Comparison of ENCODE assay signal across 15 cellular contexts in genomic region chr1:66535149-66535548, GRCh38. TPM values are rescaled to one million over a fixed set of nuclear protein-coding genes. Genes with fewer than 3 reads are reported as not detected.
DNase-seq lines count a peak whose midpoint lies in the region; ATAC-seq, FAIRE-seq and TF ChIP-seq lines count a peak whose summit lies in the region.
"Had no signal": no experiment of that assay in that cellular context is flagged by ENCODE, and none has a peak within 500 bp of the region (broad histone marks: within the 10 kb centered on the region; RNA-seq: fewer than 3 reads in every experiment).

No MANE protein-coding gene starts in this region.

- peak overlapping the region; percentile 80 for H3K4me2 ChIP-seq in IMR-90 (ENCODE audit: low read depth, low read length)

- H3K4me3 ChIP-seq in IMR-90 (ENCODE audit: insufficient read depth, low read depth, low read length) (peak overlapping the region; percentile 80), skeletal muscle tissue (ENCODE audit: low read length in 3 of 3) (peak overlapping the region in 2 of 3 donors; percentile 1 to 23)

- H2AK5ac ChIP-seq in IMR-90 (ENCODE audit: low read depth, low read length): peak overlapping the region; percentile 48; the same call in 1 of the 2 replicates

- ATAC-seq in IMR-90 (ENCODE audit: low read depth): no peak
- ATAC-seq: effector memory CD8-positive, alpha-beta T cell had no signal

- dilution Hi-C loops in IMR-90 (cut with HindIII; ENCODE audit: low sequenced_read_pairs, unreplicated experiment): no loop called here

- POLR2A ChIA-PET in IMR-90 (lab: Charles Lee; ENCODE audit: unreplicated experiment): interaction anchor here (1.6 kb wide), 1 partner anchor 31 kb away, joined by 3 read pairs; no protein-coding TSS in a partner anchor

- peaks cover 19% of the 10 kb centered on the region for H3K27me3 Mint-ChIP-seq in Calu3 (ENCODE audit: unreplicated experiment)

- TF ChIP-seq RAD21 in IMR-90 (IDR thresholded peaks at IDR 0.05; ENCODE audit: low read length): no peak

- no peak for TF ChIP-seq POLR2A in IMR-90 (IDR thresholded peaks at IDR 0.05; ENCODE audit: low read depth, low read length)
- no peak for TF ChIP-seq POLR2A in GM12892 (IDR thresholded peaks at IDR 0.05; ENCODE audit: low read depth, low read length)

- H3K9me1 ChIP-seq in IMR-90 (ENCODE audit: insufficient read depth, low read length): peaks cover 6% of the 10 kb centered on the region

- peaks cover 14% of the 10 kb centered on the region for H3K36me3 ChIP-seq in IMR-90 (ENCODE audit: control insufficient read depth, insufficient read depth, low read length)
- no peaks in the 10 kb centered on the region for H3K36me3 ChIP-seq in skeletal muscle tissue (ENCODE audit: control insufficient read depth in 3 of 3, insufficient read depth in 3 of 3, low read length in 3 of 3)

- peak overlapping the region; percentile 95 for H2BK5ac ChIP-seq in IMR-90 (ENCODE audit: low read depth, low read length, poor library complexity, severe bottlenecking)

- H2AK9ac ChIP-seq in IMR-90 (replicated peaks; ENCODE audit: low read depth, low read length, poor library complexity): no peak overlapping the region

- H3K27me3 ChIP-seq in IMR-90 (ENCODE audit: control insufficient read depth, insufficient read depth, low read length) (no peaks in the 10 kb centered on the region), layer of hippocampus (ENCODE audit: control insufficient read depth, insufficient read depth, low read length) (no peaks in the 10 kb centered on the region), skeletal muscle tissue (ENCODE audit: control insufficient read depth in 3 of 3, insufficient read depth in 3 of 3, low read length in 3 of 3) (peaks cover 6 to 13% (median 11%) of the 10 kb centered on the region in 3 donors)

- H4K5ac ChIP-seq in IMR-90 (ENCODE audit: low read depth, low read length): peak overlapping the region; percentile 81

- peak overlapping the region; percentile 74; the same call in 1 of the 2 replicates for H2BK20ac ChIP-seq in IMR-90 (ENCODE audit: low read depth, low read length)

- BruUV-seq in IMR-90 (replicated peaks; lab: Mats Ljungman, UMichigan): no TSS peak
- BruUV-seq in Calu3 (replicated peaks; lab: Mats Ljungman, UMichigan): no TSS peak

- peak overlapping the region; percentile 84 for H2BK120ac ChIP-seq in IMR-90 (ENCODE audit: low read depth, low read length)

- no peak overlapping the region for H3K27ac Mint-ChIP-seq in Calu3 (ENCODE audit: unreplicated experiment)
- H3K27ac Mint-ChIP-seq: effector memory CD8-positive, alpha-beta T cell had no signal

- no peaks in the 10 kb centered on the region for H3K9me3 Mint-ChIP-seq in Calu3 (ENCODE audit: low read depth, unreplicated experiment)
- H3K9me3 Mint-ChIP-seq: effector memory CD8-positive, alpha-beta T cell had no signal

- FAIRE-seq in frontal cortex (lab: Jason Lieb, UNC) (no peak), GM12892 (lab: Jason Lieb, UNC) (no peak)
- FAIRE-seq: H1 had no signal

- H3K9ac ChIP-seq in IMR-90 (ENCODE audit: low read depth, low read length) (peak overlapping the region; percentile 87), skeletal muscle tissue (ENCODE audit: low read depth in 1 of 3, low read length in 3 of 3) (peak overlapping the region in 1 of 3 donors; percentile 26)

- no peak overlapping the region for H2AFZ ChIP-seq in IMR-90 (replicated peaks; ENCODE audit: low read length, poor library complexity)

- CTCF ChIA-PET in IMR-90 (lab: Yijun Ruan, JAX): interaction anchor here (1.6 kb wide), 1 partner anchor 281 kb away, joined by 4 read pairs; no protein-coding TSS in a partner anchor
- CTCF ChIA-PET in Calu3 (lab: Charles Lee): no interaction called here

- H3K14ac ChIP-seq in IMR-90 (replicated peaks; ENCODE audit: low read depth, low read length): peak overlapping the region; percentile 98

- peak overlapping the region; percentile 93 for H3K18ac ChIP-seq in IMR-90 (ENCODE audit: low read depth, low read length)

- peak overlapping the region; percentile 97 for H3K4ac ChIP-seq in IMR-90 (ENCODE audit: low read depth, low read length)

- peak overlapping the region; percentile 96 for H3K23ac ChIP-seq in IMR-90 (ENCODE audit: low read depth, low read length)

- H3K4me1 ChIP-seq in IMR-90 (ENCODE audit: control insufficient read depth, insufficient read depth, low read length) (peaks cover 13% of the 10 kb centered on the region), skeletal muscle tissue (ENCODE audit: control insufficient read depth in 3 of 3, insufficient read depth in 3 of 3, low read length in 3 of 3) (peaks cover 4 to 8% (median 4%) of the 10 kb centered on the region in 3 donors)

- peaks cover 8% of the 10 kb centered on the region for H3K36me3 Mint-ChIP-seq in Calu3 (ENCODE audit: insufficient read depth, unreplicated experiment)

- peak overlapping the region; percentile 60 to 83 for H4K8ac ChIP-seq in IMR-90 (ENCODE audit: low read depth in 2 of 2, low read length in 2 of 2)

- peak overlapping the region; percentile 92 for H3K56ac ChIP-seq in IMR-90 (ENCODE audit: extremely low read depth, insufficient read depth, low read length)

- H4K91ac ChIP-seq in IMR-90 (ENCODE audit: insufficient read depth, low read depth, low read length): peak overlapping the region; percentile 67

- peak overlapping the region; percentile 94 for H3K27ac ChIP-seq in IMR-90 (ENCODE audit: insufficient read depth, low read length)
- peak overlapping the region; percentile 52 for H3K27ac ChIP-seq in layer of hippocampus (ENCODE audit: low read depth, low read length)
- peak overlapping the region; percentile 9 for H3K27ac ChIP-seq in skeletal muscle tissue (ENCODE audit: low read depth, low read length)

- no peak for DNase-seq in IMR-90
- DNase-seq in cerebellar cortex (ENCODE audit: low spot score): peak; percentile 53
- DNase-seq in frontal cortex (ENCODE audit: low spot score in 2 of 2): no peak
- DNase-seq in GM12892 (ENCODE audit: insufficient read length): no peak
- DNase-seq in Calu3: no peak
- DNase-seq in OCI-M2 (lab: John Stamatoyannopoulos, UW; ENCODE audit: unreplicated experiment): no peak
- DNase-seq: activated CD4-positive, CD25-positive, alpha-beta regulatory T cell; activated T-cell treated with anti-CD3 and anti-CD28 coated beads, Interleukin-2, amount 50 U/mL, for 1 hour; effector memory CD8-positive, alpha-beta T cell; Kasumi-1; NCI-H187; stimulated activated naive CD4-positive, alpha-beta T cell treated with Interleukin-2 at 50 U/mL for 16 hours had no signal

- intact Hi-C loops in IMR-90 (cut with micrococcal nuclease): loop anchor here (2.0 kb wide), 1 partner anchor 28 kb away; no protein-coding TSS in a partner anchor
- intact Hi-C loops in Calu3 (cut with micrococcal nuclease; ENCODE audit: unreplicated experiment): no loop called here

- TF ChIP-seq CTCF in IMR-90 (conservative IDR thresholded peaks at IDR 0.05; ENCODE audit: low read depth, low read length) (no peak), Calu3 (IDR thresholded peaks at IDR 0.05; ENCODE audit: unreplicated experiment) (no peak)

- peak overlapping the region; percentile 2; the same call in 1 of the 3 replicates for H2BK15ac ChIP-seq in IMR-90 (ENCODE audit: low read depth, low read length)

- H3K9me3 ChIP-seq in IMR-90 (ENCODE audit: control insufficient read depth, insufficient read depth, low read length): no peaks in the 10 kb centered on the region
- no peaks in the 10 kb centered on the region for H3K9me3 ChIP-seq in skeletal muscle tissue (ENCODE audit: control insufficient read depth in 3 of 3, low read length in 3 of 3)

- peaks cover 7% of the 10 kb centered on the region; the same call in 1 of the 2 replicates for H4K20me1 ChIP-seq in IMR-90 (ENCODE audit: insufficient read depth, low read length)

- H3K4me3 Mint-ChIP-seq in Calu3 (ENCODE audit: low read depth, unreplicated experiment): no peak overlapping the region
- H3K4me3 Mint-ChIP-seq: effector memory CD8-positive, alpha-beta T cell had no signal

- H3K4me1 Mint-ChIP-seq in Calu3 (ENCODE audit: low read depth, unreplicated experiment): peaks cover 9% of the 10 kb centered on the region

- H3K79me1 ChIP-seq in IMR-90 (ENCODE audit: low read depth in 1 of 2, low read length in 2 of 2): peaks cover 5 to 36% of the 10 kb centered on the region in 2 experiments

- WGBS in IMR-90 (ENCODE audit: extremely low coverage in 2 of 2, insufficient read length in 1 of 2), 2 experiments: no CpG with 5 or more reads among the region's 1 CpG

- in situ Hi-C loops in IMR-90 (cut with MboI; ENCODE audit: low sequenced_read_pairs): loop anchor here (25.0 kb wide), 1 partner anchor 402 kb away; no protein-coding TSS in a partner anchor

TF ChIP-seq in IMR-90, 13 proteins besides CTCF, POLR2A, EP300 and RAD21 (continues in another document):
- TF ChIP-seq CHD1 (IDR thresholded peaks at IDR 0.05; ENCODE audit: low read depth, low read length): no peak
- TF ChIP-seq SMC3 (IDR thresholded peaks at IDR 0.05; ENCODE audit: low read depth, low read length): no peak
- TF ChIP-seq BHLHE40 (IDR thresholded peaks at IDR 0.05; ENCODE audit: low read depth, low read length): no peak
- no peak for TF ChIP-seq MXI1 (IDR thresholded peaks at IDR 0.05; ENCODE audit: borderline replicate concordance, low read depth, low read length)
- TF ChIP-seq, protein P1, sequence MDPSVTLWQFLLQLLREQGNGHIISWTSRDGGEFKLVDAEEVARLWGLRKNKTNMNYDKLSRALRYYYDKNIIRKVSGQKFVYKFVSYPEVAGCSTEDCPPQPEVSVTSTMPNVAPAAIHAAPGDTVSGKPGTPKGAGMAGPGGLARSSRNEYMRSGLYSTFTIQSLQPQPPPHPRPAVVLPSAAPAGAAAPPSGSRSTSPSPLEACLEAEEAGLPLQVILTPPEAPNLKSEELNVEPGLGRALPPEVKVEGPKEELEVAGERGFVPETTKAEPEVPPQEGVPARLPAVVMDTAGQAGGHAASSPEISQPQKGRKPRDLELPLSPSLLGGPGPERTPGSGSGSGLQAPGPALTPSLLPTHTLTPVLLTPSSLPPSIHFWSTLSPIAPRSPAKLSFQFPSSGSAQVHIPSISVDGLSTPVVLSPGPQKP (IDR thresholded peaks at IDR 0.05; ENCODE audit: borderline replicate concordance, low read depth, low read length): no peak
- no peak for TF ChIP-seq USF2 (IDR thresholded peaks at IDR 0.05; ENCODE audit: low read depth, low read length)
- no peak for TF ChIP-seq MAFK (IDR thresholded peaks at IDR 0.05; ENCODE audit: low read depth, low read length)

RNA-seq across cellular contexts. Expression of gene SGIP1, which starts 1.2 kb away (rescaled TPM):
- total RNA-seq in IMR-90 (2012; rRNA removed) (27.1 and 43.6 TPM in 2 replicates), skeletal muscle tissue (0.52 TPM), frontal cortex (45.2 TPM), Calu3 (2022) (not detected in 2 replicates)
- 40.7 and 42.7 TPM in 2 replicates for polyA plus RNA-seq in IMR-90 (2012; rRNA removed)
- polyA plus RNA-seq in IMR-90 (2012; cell fraction: cytosol; rRNA removed): 8.9 and 10.9 TPM in 2 replicates
- polyA plus RNA-seq in IMR-90 (2012; cell fraction: nucleus; rRNA removed; ENCODE audit: low replicate concordance): 69.0 and 361 TPM in 2 replicates
- polyA plus RNA-seq in GM12892 (2012; ENCODE audit: missing spikeins): not detected

Comparison
In these comparisons a context has a peak if more than half of its experiments do, and no peak if none do; other contexts are left out.
1. H3K27ac ChIP-seq: peak in every context shown above with its lines; median percentile 94 in IMR-90; 52 in layer of hippocampus; 9 in skeletal muscle tissue.
2. RNA of gene SGIP1, which starts 1.2 kb away (total RNA-seq): 45.2 TPM in frontal cortex (single experiment) and 27.1 to 43.6 TPM in IMR-90; 0.52 TPM in skeletal muscle tissue (single experiment) and not detected in Calu3; every median in the first group is over 10 times any median in the second.